In the genomic region with DNA sequence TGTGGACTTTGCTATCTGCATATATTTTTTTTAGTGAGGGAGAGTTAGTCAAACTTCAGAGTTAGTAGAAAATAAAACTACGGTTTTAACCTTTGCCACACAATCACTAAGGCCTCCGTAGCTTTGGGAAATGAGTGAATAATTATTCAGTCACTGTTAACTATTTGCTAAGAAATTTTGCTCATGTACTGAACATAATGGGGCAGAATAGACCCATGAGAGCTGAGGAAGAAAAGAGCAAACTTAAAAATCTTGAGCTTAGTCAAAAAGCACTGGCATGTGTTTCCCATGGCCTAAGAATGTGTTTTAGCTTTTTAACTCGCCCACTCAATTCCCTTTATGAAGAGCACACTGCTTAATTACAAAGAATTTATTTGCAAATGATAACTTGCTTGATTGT, we compare ENCODE assay signal across 17 cellular contexts.
DNase-seq lines count a peak whose midpoint lies in the region; ATAC-seq and TF ChIP-seq lines count a peak whose summit lies in the region.
"Had no signal": no experiment of that assay in that cellular context is flagged by ENCODE, and none has a peak within 500 bp of the region (broad histone marks: within the 10 kb centered on the region; RNA-seq: fewer than 3 reads in every experiment).

No MANE protein-coding gene starts in this region.

- H3K9me3 Mint-ChIP-seq in CD4-positive, alpha-beta memory T cell, result no peaks in the 10 kb centered on the region
- H3K9me3 Mint-ChIP-seq in H9, result no peaks in the 10 kb centered on the region
- H3K9me3 Mint-ChIP-seq: activated naive CD8-positive, alpha-beta T cell treated with anti-CD3 and anti-CD28 coated beads for 36 hours; neural crest cell had no signal

- no peak overlapping the region for H3K56ac ChIP-seq in H9 (ENCODE audit: insufficient read length, low read depth, low read length)

- H3K79me2 ChIP-seq in ACC112 (ENCODE audit: control insufficient read depth, insufficient read depth, low read length, unreplicated experiment) (peaks cover 6% of the 10 kb centered on the region), fibroblast of lung (ENCODE audit: control insufficient read depth, insufficient read depth, low read length) (peaks cover 15% of the 10 kb centered on the region), H9 (ENCODE audit: insufficient read depth, low read length) (no peaks in the 10 kb centered on the region)

- no peak overlapping the region for H4K5ac ChIP-seq in H9 (ENCODE audit: insufficient read length, low read depth, low read length)

- H3K4me2 ChIP-seq in fibroblast of lung (ENCODE audit: extremely low read depth, insufficient read depth, low read length) (peak overlapping the region; percentile 87), H9 (ENCODE audit: insufficient read depth, insufficient read length, low read length) (no peak overlapping the region)
- H3K4me2 ChIP-seq: PC-9 had no signal

- intact Hi-C loops in CD4-positive, alpha-beta memory T cell (cut with micrococcal nuclease), result no loop called here
- intact Hi-C loops in upper lobe of right lung (cut with DNase I), result no loop called here

- H4K8ac ChIP-seq in H9 (replicated peaks; ENCODE audit: insufficient read length, low read depth, low read length), result no peak overlapping the region

- H3K9ac ChIP-seq in fibroblast of lung (ENCODE audit: insufficient read depth, low read length) (no peak overlapping the region), H9 (ENCODE audit: extremely low read depth, insufficient read length, low read length) (no peak overlapping the region)

- no peaks in the 10 kb centered on the region for H3K23me2 ChIP-seq in H9 (ENCODE audit: insufficient read length, low read depth, low read length, poor library complexity, severe bottlenecking)

- H3K4me1 ChIP-seq in ACC112 (ENCODE audit: control insufficient read depth, insufficient read depth, low read length, unreplicated experiment) (peaks cover 68% of the 10 kb centered on the region), SJSA1 (replicated peaks) (peaks cover 53% of the 10 kb centered on the region), fibroblast of lung (ENCODE audit: control insufficient read depth, extremely low read depth, insufficient read depth, low read length) (peaks cover 37% of the 10 kb centered on the region), upper lobe of right lung (peaks cover 29% of the 10 kb centered on the region), H9 (ENCODE audit: insufficient read depth, low read length) (no peaks in the 10 kb centered on the region)
- H3K4me1 ChIP-seq in CD4-positive, alpha-beta memory T cell (ENCODE audit: insufficient read depth, low read length), result peaks cover 94% of the 10 kb centered on the region

- DNase-seq in CD4-positive, alpha-beta memory T cell, result no peak
- no peak for DNase-seq in SJSA1 (ENCODE audit: low read depth in 1 of 2, low spot score in 2 of 2)
- peak in 1 of 2 donors; percentile 41 for DNase-seq in fibroblast of lung (ENCODE audit: low read depth in 2 of 2)
- no peak for DNase-seq in upper lobe of right lung
- no peak for DNase-seq in H9
- no peak for DNase-seq in cortex of kidney (lab: John Stamatoyannopoulos, UW)
- DNase-seq: activated naive CD8-positive, alpha-beta T cell treated with anti-CD3 and anti-CD28 coated beads for 36 hours; C1 segment of cervical spinal cord; foreskin melanocyte; NCI-H2107; NCI-H69; PC-9; stimulated activated CD4-positive, alpha-beta T cell treated with anti-CD3 and anti-CD28 coated beads, Interleukin-2, amount 100 ng/mL, for 24 hours; testis had no signal

- H4K91ac ChIP-seq in H9 (ENCODE audit: insufficient read length, low read depth, low read length), result no peak overlapping the region

- H2AFZ ChIP-seq in ACC112 (ENCODE audit: low read length, unreplicated experiment) (peak overlapping the region; percentile 0), fibroblast of lung (ENCODE audit: low read length) (no peak overlapping the region), H9 (ENCODE audit: low read length) (no peak overlapping the region)
- H2AFZ ChIP-seq: PC-9 had no signal

- CTCF ChIA-PET in CD4-positive, alpha-beta memory T cell (lab: Charles Lee; ENCODE audit: partially characterized antibody), result interaction anchor here (1.1 kb wide), 1 partner anchor 18 kb away, joined by 3 read pairs; no protein-coding TSS in a partner anchor

- H3T11ph ChIP-seq in H9 (ENCODE audit: low read length), result no peak overlapping the region

- no peaks in the 10 kb centered on the region for H4K20me1 ChIP-seq in fibroblast of lung (ENCODE audit: control insufficient read depth, extremely low read depth, insufficient read depth, low read length)
- no peaks in the 10 kb centered on the region for H4K20me1 ChIP-seq in H9 (ENCODE audit: control insufficient read depth, insufficient read depth, insufficient read length)

- H2BK20ac ChIP-seq in H9 (ENCODE audit: low read depth, low read length, poor library complexity, severe bottlenecking), result no peak overlapping the region

- peak overlapping the region in 5 of 7 donors; percentile 35 to 83 (median 71) for H3K27ac Mint-ChIP-seq in CD4-positive, alpha-beta memory T cell
- H3K27ac Mint-ChIP-seq in H9, result no peak overlapping the region

- H2BK15ac ChIP-seq in H9 (ENCODE audit: low read depth, low read length), result no peak overlapping the region

- no peaks in the 10 kb centered on the region for H3K27me3 Mint-ChIP-seq in CD4-positive, alpha-beta memory T cell
- no peaks in the 10 kb centered on the region for H3K27me3 Mint-ChIP-seq in H9 (ENCODE audit: low read depth)
- H3K27me3 Mint-ChIP-seq: activated naive CD8-positive, alpha-beta T cell treated with anti-CD3 and anti-CD28 coated beads for 36 hours had no signal

- TF ChIP-seq CTCF in fibroblast of lung (conservative IDR thresholded peaks at IDR 0.05 in 1 of 2, IDR thresholded peaks at IDR 0.05 in 1 of 2; ENCODE audit: low read depth in 1 of 2, low read length in 2 of 2) (no peak), upper lobe of right lung (IDR thresholded peaks at IDR 0.05) (no peak), H9 (conservative IDR thresholded peaks at IDR 0.05) (no peak)

- H2BK12ac ChIP-seq in H9 (ENCODE audit: insufficient read length, low read depth, low read length), result no peak overlapping the region

- no peak overlapping the region for H3K18ac ChIP-seq in H9 (ENCODE audit: insufficient read length, low read depth, low read length)

- no peak overlapping the region for H3K23ac ChIP-seq in H9 (ENCODE audit: insufficient read length, low read depth, low read length)

- no peak overlapping the region for H3K14ac ChIP-seq in H9 (ENCODE audit: insufficient read depth, low read length)

- POLR2A ChIA-PET in CD4-positive, alpha-beta memory T cell (lab: Charles Lee; ENCODE audit: partially characterized antibody), result interaction anchor here (1.0 to 1.9 kb wide), 2 partner anchors 10 to 17 kb away, joined by 3 to 6 read pairs; no protein-coding TSS in a partner anchor

- no peak overlapping the region for H2BK120ac ChIP-seq in H9 (ENCODE audit: low read depth, low read length, poor library complexity, severe bottlenecking)

- H2BK5ac ChIP-seq in H9 (ENCODE audit: insufficient read length, low read length), result no peak overlapping the region

- ATAC-seq in upper lobe of right lung, result no peak
- ATAC-seq in GM19467 (IDR thresholded peaks at IDR 0.05; ENCODE audit: unreplicated experiment), result no peak

- H2AK5ac ChIP-seq in H9 (ENCODE audit: insufficient read length, low read length), result no peak overlapping the region

- no peaks in the 10 kb centered on the region for H3K79me1 ChIP-seq in H9 (ENCODE audit: insufficient read depth, low read depth, low read length, poor library complexity, severe bottlenecking)

- no CpG with 5 or more reads among the region's 3 CpGs for WGBS in H9 (ENCODE audit: extremely low coverage, insufficient read length, low lambda C conversion rate)

- peaks cover 50 to 51% of the 10 kb centered on the region in 2 donors for H3K36me3 Mint-ChIP-seq in CD4-positive, alpha-beta memory T cell
- H3K36me3 Mint-ChIP-seq in H9 (ENCODE audit: insufficient read depth in 1 of 3, low read depth in 3 of 3), result no peaks in the 10 kb centered on the region

- H3K27me3 ChIP-seq in ACC112 (ENCODE audit: insufficient read depth, low read length), result no peaks in the 10 kb centered on the region
- H3K27me3 ChIP-seq in CD4-positive, alpha-beta memory T cell (ENCODE audit: insufficient read depth, low read length), result no peaks in the 10 kb centered on the region
- H3K27me3 ChIP-seq in SJSA1 (replicated peaks), result no peaks in the 10 kb centered on the region
- H3K27me3 ChIP-seq in fibroblast of lung (ENCODE audit: control insufficient read depth, insufficient read depth, low read length), result no peaks in the 10 kb centered on the region
- H3K27me3 ChIP-seq in upper lobe of right lung, result no peaks in the 10 kb centered on the region
- no peaks in the 10 kb centered on the region for H3K27me3 ChIP-seq in H9 (ENCODE audit: insufficient read depth, low read length)
- H3K27me3 ChIP-seq: testis had no signal

- peak overlapping the region; percentile 67 for H3K4me3 ChIP-seq in ACC112 (ENCODE audit: low read depth, low read length)
- no peak overlapping the region for H3K4me3 ChIP-seq in CD4-positive, alpha-beta memory T cell (ENCODE audit: low read length in 2 of 2)
- H3K4me3 ChIP-seq in SJSA1, result no peak overlapping the region
- no peak overlapping the region for H3K4me3 ChIP-seq in fibroblast of lung (replicated peaks in 1 of 4; ENCODE audit: control extremely low read depth in 1 of 4, insufficient read depth in 1 of 4, low read depth in 3 of 4, low read length in 4 of 4)
- H3K4me3 ChIP-seq in upper lobe of right lung, result no peak overlapping the region
- H3K4me3 ChIP-seq: PC-9, testis had no signal

- H3K27ac ChIP-seq in ACC112 (ENCODE audit: low read depth, low read length) (peak overlapping the region; percentile 96), SJSA1 (peak overlapping the region; percentile 89), fibroblast of lung (ENCODE audit: insufficient read depth, low read length) (peak overlapping the region; percentile 78), upper lobe of right lung (no peak overlapping the region), H9 (ENCODE audit: insufficient read length, low read depth, low read length) (no peak overlapping the region)
- H3K27ac ChIP-seq in CD4-positive, alpha-beta memory T cell (ENCODE audit: low read depth, low read length), result peak overlapping the region; percentile 11
- H3K27ac ChIP-seq: PC-9, testis had no signal

- no peaks in the 10 kb centered on the region for H3K9me3 ChIP-seq in CD4-positive, alpha-beta memory T cell (ENCODE audit: control insufficient read depth in 1 of 2, low read length in 2 of 2)
- no peaks in the 10 kb centered on the region for H3K9me3 ChIP-seq in SJSA1 (replicated peaks)
- no peaks in the 10 kb centered on the region for H3K9me3 ChIP-seq in fibroblast of lung (ENCODE audit: control insufficient read depth, insufficient read depth, low read depth, low read length)
- no peaks in the 10 kb centered on the region for H3K9me3 ChIP-seq in upper lobe of right lung
- H3K9me3 ChIP-seq in H9 (ENCODE audit: control insufficient read depth, low read depth, low read length), result no peaks in the 10 kb centered on the region
- H3K9me3 ChIP-seq: testis had no signal

- peak overlapping the region in 6 of 8 donors; percentile 32 to 85 (median 54) for H3K4me3 Mint-ChIP-seq in CD4-positive, alpha-beta memory T cell
- no peak overlapping the region for H3K4me3 Mint-ChIP-seq in H9
- H3K4me3 Mint-ChIP-seq: activated naive CD8-positive, alpha-beta T cell treated with anti-CD3 and anti-CD28 coated beads for 36 hours; neural crest cell had no signal

- 0 out of 2 replicates have a peak, but pooled peaks cover 4% of the 10 kb centered on the region for H3K36me3 ChIP-seq in ACC112 (ENCODE audit: insufficient read depth, low read length)
- no peaks in the 10 kb centered on the region for H3K36me3 ChIP-seq in CD4-positive, alpha-beta memory T cell (ENCODE audit: insufficient read depth, low read length)
- peaks cover 82% of the 10 kb centered on the region for H3K36me3 ChIP-seq in SJSA1
- H3K36me3 ChIP-seq in fibroblast of lung (ENCODE audit: control insufficient read depth, insufficient read depth, low read length), result no peaks in the 10 kb centered on the region
- H3K36me3 ChIP-seq in upper lobe of right lung, result no peaks in the 10 kb centered on the region

- H3K4ac ChIP-seq in H9 (ENCODE audit: low read depth, low read length), result no peak overlapping the region

- H3K4me1 Mint-ChIP-seq in CD4-positive, alpha-beta memory T cell, result peaks cover 61 to 94% (median 72%) of the 10 kb centered on the region in 4 donors
- H3K4me1 Mint-ChIP-seq in H9, result peaks cover 2 to 9% of the 10 kb centered on the region in 2 experiments; a peak in 2 of 4 replicates

Comparison
In these comparisons a context has a peak if more than half of its experiments do, and no peak if none do; other contexts are left out.
1. H3K27ac ChIP-seq: peak in ACC112 (single experiment), CD4-positive, alpha-beta memory T cell (single experiment), SJSA1 (single experiment) and fibroblast of lung (single experiment); none in upper lobe of right lung (single experiment) and H9 (single experiment).
2. H3K27ac Mint-ChIP-seq: peak in CD4-positive, alpha-beta memory T cell (5 of 7); none in H9 (0 of 3).
3. H3K4me3 Mint-ChIP-seq: peak in CD4-positive, alpha-beta memory T cell (6 of 8); none in H9 (0 of 2).